Comparison of ENCODE assay signal across 19 cellular contexts in genomic region chr9:134437417-134438203, GRCh38.
DNase-seq lines count a peak whose midpoint lies in the region; FAIRE-seq and TF ChIP-seq lines count a peak whose summit lies in the region.
"Had no signal": no experiment of that assay in that cellular context is flagged by ENCODE, and none has a peak within 500 bp of the region (broad histone marks: within the 10 kb centered on the region; RNA-seq: fewer than 3 reads in every experiment).

No MANE protein-coding gene starts in this region.

- FAIRE-seq in RCC 7860 (lab: Jason Lieb, UNC) = no peak
- FAIRE-seq: A204.1 had no signal

- peaks cover 43% of the 10 kb centered on the region for H3K4me1 Mint-ChIP-seq in glutamatergic neuron (ENCODE audit: low read depth, unreplicated experiment)
- H3K4me1 Mint-ChIP-seq in osteocyte (ENCODE audit: unreplicated experiment) = peaks cover 67% of the 10 kb centered on the region

- H3K27me3 Mint-ChIP-seq in glutamatergic neuron (ENCODE audit: unreplicated experiment) (peaks cover 16% of the 10 kb centered on the region), osteocyte (ENCODE audit: unreplicated experiment) (no peaks in the 10 kb centered on the region)

- H3K27ac ChIP-seq in left ventricle myocardium inferior (replicated peaks) (peak overlapping the region; percentile 40), vagina (peak overlapping the region; percentile 96)

- H3K36me3 ChIP-seq in left ventricle myocardium inferior (peaks cover 26% of the 10 kb centered on the region), vagina (peaks cover 0 to 15% of the 10 kb centered on the region in 2 donors)

- H3K36me3 Mint-ChIP-seq in glutamatergic neuron (ENCODE audit: unreplicated experiment) (no peaks in the 10 kb centered on the region), osteocyte (ENCODE audit: unreplicated experiment) (peaks cover 18% of the 10 kb centered on the region)
- H3K36me3 Mint-ChIP-seq: activated naive CD8-positive, alpha-beta T cell treated with anti-CD3 and anti-CD28 coated beads, Interleukin-2, amount 10 ng/mL, durations not matched to agents 7 days and 5 days; stimulated activated naive B cell treated with anti-CD40 and anti-IgM and Interleukin-4, amounts not matched to agents 10 μg/mL and 1 μg/mL and 100 μg/mL, for 72 hours had no signal

- H3K4me3 Mint-ChIP-seq in glutamatergic neuron (ENCODE audit: unreplicated experiment) (peak overlapping the region; percentile 70), osteocyte (ENCODE audit: unreplicated experiment) (no peak overlapping the region)
- H3K4me3 Mint-ChIP-seq: activated CD4-positive, alpha-beta T cell treated with anti-CD3 and anti-CD28 coated beads for 36 hours; activated naive CD8-positive, alpha-beta T cell treated with anti-CD3 and anti-CD28 coated beads, Interleukin-2, amount 10 ng/mL, durations not matched to agents 7 days and 5 days; immature natural killer cell; stimulated activated naive B cell treated with anti-CD40 and anti-IgM and Interleukin-4, amounts not matched to agents 10 μg/mL and 1 μg/mL and 100 μg/mL, for 72 hours; T-helper 17 cell had no signal

- H3K4me3 ChIP-seq in left ventricle myocardium inferior (no peak overlapping the region), vagina (no peak overlapping the region)

- TF ChIP-seq POLR2A in vagina (IDR thresholded peaks at IDR 0.05) = no peak

- H3K4me1 ChIP-seq in left ventricle myocardium inferior (peaks cover 98% of the 10 kb centered on the region), vagina (peaks cover 72% of the 10 kb centered on the region)

- no peak for DNase-seq in left ventricle myocardium inferior
- DNase-seq in cardiac septum (ENCODE audit: low spot score) = no peak
- peak; percentile 60 for DNase-seq in glutamatergic neuron
- no peak for DNase-seq in osteocyte (ENCODE audit: extremely low spot score, unreplicated experiment)
- no peak for DNase-seq in vagina (ENCODE audit: extremely low spot score in 2 of 2)
- DNase-seq in NCI-H128 (lab: John Stamatoyannopoulos, UW; ENCODE audit: unreplicated experiment) = no peak
- DNase-seq in RCC 7860 (ENCODE audit: low spot score) = no peak
- DNase-seq in activated CD4-positive, alpha-beta T cell treated with anti-CD3 and anti-CD28 coated beads, Interleukin-2, amount 50 U/mL, for 48 hours = no peak
- DNase-seq: activated CD4-positive, alpha-beta T cell treated with anti-CD3 and anti-CD28 coated beads for 36 hours; activated naive CD8-positive, alpha-beta T cell treated with anti-CD3 and anti-CD28 coated beads, Interleukin-2, amount 10 ng/mL, durations not matched to agents 7 days and 5 days; activated T-cell treated with anti-CD3 and anti-CD28 coated beads for 4 hours; GF-D8; immature natural killer cell; IMR-90; NCI-H1105; right cardiac atrium; stimulated activated naive B cell treated with anti-CD40 and anti-IgM and Interleukin-4, amounts not matched to agents 10 μg/mL and 1 μg/mL and 100 μg/mL, for 72 hours; T-helper 17 cell had no signal

- H3K9me3 Mint-ChIP-seq in glutamatergic neuron (ENCODE audit: unreplicated experiment) = peaks cover 10% of the 10 kb centered on the region
- no peaks in the 10 kb centered on the region for H3K9me3 Mint-ChIP-seq in osteocyte (ENCODE audit: unreplicated experiment)
- H3K9me3 Mint-ChIP-seq: activated naive CD8-positive, alpha-beta T cell treated with anti-CD3 and anti-CD28 coated beads, Interleukin-2, amount 10 ng/mL, durations not matched to agents 7 days and 5 days; immature natural killer cell; stimulated activated naive B cell treated with anti-CD40 and anti-IgM and Interleukin-4, amounts not matched to agents 10 μg/mL and 1 μg/mL and 100 μg/mL, for 72 hours had no signal

- H3K27ac Mint-ChIP-seq in glutamatergic neuron (ENCODE audit: unreplicated experiment) = peak overlapping the region; percentile 77
- H3K27ac Mint-ChIP-seq in osteocyte (ENCODE audit: unreplicated experiment) = peak overlapping the region; percentile 31
- H3K27ac Mint-ChIP-seq: activated CD4-positive, alpha-beta T cell treated with anti-CD3 and anti-CD28 coated beads for 36 hours; activated naive CD8-positive, alpha-beta T cell treated with anti-CD3 and anti-CD28 coated beads, Interleukin-2, amount 10 ng/mL, durations not matched to agents 7 days and 5 days; immature natural killer cell; stimulated activated naive B cell treated with anti-CD40 and anti-IgM and Interleukin-4, amounts not matched to agents 10 μg/mL and 1 μg/mL and 100 μg/mL, for 72 hours had no signal

- H3K27me3 ChIP-seq in left ventricle myocardium inferior (ENCODE audit: low read depth) (no peaks in the 10 kb centered on the region), vagina (no peaks in the 10 kb centered on the region)

- intact Hi-C loops in left ventricle myocardium inferior (cut with micrococcal nuclease) (no loop called here), cardiac septum (cut with DNase I) (loop anchor here (5.0 kb wide), 1 partner anchor 60 kb away; no protein-coding TSS in a partner anchor), vagina (cut with DNase I) (no loop called here)

- TF ChIP-seq CTCF in left ventricle myocardium inferior (IDR thresholded peaks at IDR 0.05; ENCODE audit: borderline replicate concordance) (no peak), glutamatergic neuron (IDR thresholded peaks at IDR 0.05; ENCODE audit: partially characterized antibody, unreplicated experiment) (no peak), osteocyte (IDR thresholded peaks at IDR 0.05) (no peak), vagina (IDR thresholded peaks at IDR 0.05) (no peak)

- no peaks in the 10 kb centered on the region for H3K9me3 ChIP-seq in left ventricle myocardium inferior (replicated peaks)
- no peaks in the 10 kb centered on the region for H3K9me3 ChIP-seq in vagina
